In the genomic region with DNA sequence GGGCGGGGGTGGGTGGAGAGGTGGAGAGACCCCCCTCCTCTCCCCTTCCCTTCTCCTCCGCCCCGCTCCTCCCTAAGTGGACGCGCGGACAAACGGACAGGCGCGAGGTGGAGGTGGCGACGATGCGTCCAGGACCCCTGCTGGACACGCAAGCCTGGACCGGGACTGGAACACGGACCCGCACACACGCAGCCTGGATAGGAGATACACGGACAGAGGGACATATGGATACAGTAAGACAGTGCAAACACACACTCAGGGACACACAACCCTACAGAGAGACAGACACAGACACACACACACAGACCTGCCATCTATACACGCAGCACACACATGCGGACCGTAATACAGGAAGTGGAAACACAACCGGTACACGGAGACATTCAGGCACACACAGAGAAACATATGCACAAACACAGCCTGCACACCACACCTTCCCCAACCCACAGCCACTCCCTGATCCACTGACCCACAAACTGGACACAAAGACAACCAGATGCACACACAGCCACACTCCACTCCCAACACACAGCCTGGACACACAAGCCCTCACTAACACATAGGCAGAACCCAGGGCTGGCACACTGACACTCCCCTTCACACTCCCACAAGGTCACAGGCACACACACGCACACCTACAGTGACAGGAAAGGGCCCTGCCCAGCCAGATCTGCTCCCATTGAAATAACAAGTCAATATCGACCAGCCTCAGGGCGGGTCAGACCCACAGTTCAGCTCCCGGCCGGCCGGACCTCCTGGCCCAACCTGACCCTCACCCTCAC, we compare ENCODE assay signal across 8 cellular contexts. TPM values are rescaled to one million over a fixed set of nuclear protein-coding genes. Genes with fewer than 3 reads are reported as not detected.
A peak's percentile ranks its signal among the peaks of the same experiment; 100 is the strongest.
DNase-seq lines count a peak whose midpoint lies in the region; ATAC-seq and TF ChIP-seq lines count a peak whose summit lies in the region.

No MANE protein-coding gene starts in this region.

- no peaks in the 10 kb centered on the region for H3K36me3 Mint-ChIP-seq in brain
- no peaks in the 10 kb centered on the region for H3K36me3 Mint-ChIP-seq in naive thymus-derived CD8-positive, alpha-beta T cell

- peak; percentile 40 for DNase-seq in CD1c-positive myeloid dendritic cell (ENCODE audit: extremely low spot score)
- peak; percentile 71 for DNase-seq in KBM-7
- peak in 1 of 10 donors; percentile 52 for DNase-seq in naive thymus-derived CD8-positive, alpha-beta T cell
- DNase-seq in epidermal melanocyte (ENCODE audit: insufficient read length, low spot score), result no peak
- DNase-seq in hippocampal formation (lab: John Stamatoyannopoulos, UW), result no peak
- DNase-seq in GM10248 (ENCODE audit: extremely low spot score), result no peak
- no peak for DNase-seq in NCI-H524 treated with DMSO at 0.1 percent for 48 hours (lab: John Stamatoyannopoulos, UW)

- ATAC-seq in naive thymus-derived CD8-positive, alpha-beta T cell, result peak; percentile 66 to 73

- H3K27me3 Mint-ChIP-seq in brain, result peaks cover 61% of the 10 kb centered on the region
- H3K27me3 Mint-ChIP-seq in naive thymus-derived CD8-positive, alpha-beta T cell, result peaks cover 0 to 3% (median 0%) of the 10 kb centered on the region in 5 donors

- in situ Hi-C loops in KBM-7 (cut with MboI; ENCODE audit: low pct_unique_long_range_greater_than_20kb, low sequenced_read_pairs), result no loop called here

- POLR2A ChIA-PET in naive thymus-derived CD8-positive, alpha-beta T cell (lab: Charles Lee), result interaction anchor here (0.8 to 9.4 kb wide), 17 partner anchors 9 to 69 kb away, joined by 3 to 176 read pairs (median 6); a partner anchor contains a TSS
- POLR2A ChIA-PET in GM10248 (lab: Yijun Ruan, JAX), result no interaction called here

- H3K4me3 Mint-ChIP-seq in brain, result peak overlapping the region; percentile 79 to 83 (median 81)
- H3K4me3 Mint-ChIP-seq in naive thymus-derived CD8-positive, alpha-beta T cell, result peak overlapping the region in 7 of 10 donors; percentile 86 to 97 (median 94)

- CTCF ChIA-PET in GM10248 (lab: Yijun Ruan, JAX), result interaction anchor here (0.9 to 6.2 kb wide), 8 partner anchors 8 to 60 kb away, joined by 3 to 35 read pairs (median 4); a partner anchor contains a TSS

- peaks cover 24% of the 10 kb centered on the region for H3K4me1 Mint-ChIP-seq in brain
- H3K4me1 Mint-ChIP-seq in naive thymus-derived CD8-positive, alpha-beta T cell, result peaks cover 28 to 46% (median 41%) of the 10 kb centered on the region in 4 donors

- TF ChIP-seq CTCF in brain (conservative IDR thresholded peaks at IDR 0.05) (no peak), GM10248 (IDR thresholded peaks at IDR 0.05; ENCODE audit: control extremely low read depth, extremely low read depth, low read depth, missing control alignments) (no peak)

- H3K27ac Mint-ChIP-seq in brain, result no peak overlapping the region
- peak overlapping the region in 9 of 10 donors; percentile 83 to 94 (median 91) for H3K27ac Mint-ChIP-seq in naive thymus-derived CD8-positive, alpha-beta T cell

- peaks cover 0 to 5% (median 0%) of the 10 kb centered on the region in 5 experiments for H3K9me3 Mint-ChIP-seq in brain
- no peaks in the 10 kb centered on the region for H3K9me3 Mint-ChIP-seq in naive thymus-derived CD8-positive, alpha-beta T cell

RNA-seq across cellular contexts. Expression of a gene that starts 0.7 kb away (rescaled TPM):
- 0.56 TPM for polyA plus RNA-seq in brain (ENCODE audit: insufficient read depth, low read depth, low replicate concordance)
- total RNA-seq in naive thymus-derived CD8-positive, alpha-beta T cell, result 1 to 10 TPM; 7.5 to 8.1 TPM
- polyA plus RNA-seq in naive thymus-derived CD8-positive, alpha-beta T cell, result not detected

RNA-seq across cellular contexts. Expression of a gene that starts 30.2 kb away (rescaled TPM):
- 203 TPM for polyA plus RNA-seq in brain (ENCODE audit: insufficient read depth, low read depth, low replicate concordance)
- 10 to 100 TPM; 87.6 to 90.3 TPM for total RNA-seq in naive thymus-derived CD8-positive, alpha-beta T cell
- 100 to 1,000 TPM; 201 to 288 (median 231) TPM for polyA plus RNA-seq in naive thymus-derived CD8-positive, alpha-beta T cell

RNA-seq across cellular contexts. Expression of a gene that starts 46.0 kb away (rescaled TPM):
- 29.9 TPM for polyA plus RNA-seq in brain (ENCODE audit: insufficient read depth, low read depth, low replicate concordance)
- total RNA-seq in naive thymus-derived CD8-positive, alpha-beta T cell, result 1,000 to 10,000 TPM; 1,211 to 1,239 TPM
- 100 to 1,000 TPM; 161 to 346 (median 211) TPM for polyA plus RNA-seq in naive thymus-derived CD8-positive, alpha-beta T cell

RNA-seq across cellular contexts. Expression of a gene that starts 51.9 kb away (rescaled TPM):
- 0.49 TPM for polyA plus RNA-seq in brain (ENCODE audit: insufficient read depth, low read depth, low replicate concordance)
- 10 to 100 TPM; 48.6 to 51.0 TPM for total RNA-seq in naive thymus-derived CD8-positive, alpha-beta T cell
- polyA plus RNA-seq in naive thymus-derived CD8-positive, alpha-beta T cell, result 10 to 100 TPM; 54.9 to 88.2 (median 85.1) TPM

Comparison
In these comparisons a context has a peak if more than half of its experiments do, and no peak if none do; other contexts are left out.
1. DNase-seq: peak in CD1c-positive myeloid dendritic cell (single experiment) and KBM-7 (single experiment); none in epidermal melanocyte (single experiment), hippocampal formation (0 of 2), GM10248 (single experiment) and NCI-H524 treated with DMSO at 0.1 percent for 48 hours (single experiment).
2. H3K27ac Mint-ChIP-seq: peak in naive thymus-derived CD8-positive, alpha-beta T cell (9 of 10); none in brain (0 of 5).